8 cellular contexts compared by ENCODE assay signal in genomic region chrX:9352683-9353430, GRCh38.
DNase-seq lines count a peak whose midpoint lies in the region; ATAC-seq and TF ChIP-seq lines count a peak whose summit lies in the region.

No MANE protein-coding gene starts in this region.

- in situ Hi-C loops in gastrocnemius medialis (cut with MboI; ENCODE audit: low sequenced_read_pairs in 4 of 4), result loop anchor here in 1 of 4 donors (10.0 kb wide), 1 partner anchor 102 kb away; no protein-coding TSS in a partner anchor

- no peak for TF ChIP-seq EP300 in sigmoid colon (IDR thresholded peaks at IDR 0.05)

- H3K36me3 ChIP-seq in gastrocnemius medialis, result no peaks in the 10 kb centered on the region
- no peaks in the 10 kb centered on the region for H3K36me3 ChIP-seq in sigmoid colon

- H3K27me3 ChIP-seq in gastrocnemius medialis (no peaks in the 10 kb centered on the region), sigmoid colon (no peaks in the 10 kb centered on the region)

- TF ChIP-seq POLR2A in gastrocnemius medialis (IDR thresholded peaks at IDR 0.05) (no peak), sigmoid colon (IDR thresholded peaks at IDR 0.05) (no peak)

- peaks cover 0 to 6% of the 10 kb centered on the region in 2 donors for H3K4me1 ChIP-seq in gastrocnemius medialis
- peaks cover 0 to 6% (median 0%) of the 10 kb centered on the region in 4 donors for H3K4me1 ChIP-seq in sigmoid colon

- ATAC-seq in GM18870 (IDR thresholded peaks at IDR 0.05; ENCODE audit: unreplicated experiment), result peak; percentile 82
- ATAC-seq in HG03025 (IDR thresholded peaks at IDR 0.05; ENCODE audit: low FRiP score, unreplicated experiment), result peak; percentile 76
- peak in 1 of 2 donors; percentile 46 for ATAC-seq in gastrocnemius medialis

- peak; percentile 30 for DNase-seq in AG20443 (ENCODE audit: low spot score)
- DNase-seq in RPMI8226, result peak; percentile 88
- peak; percentile 70 to 84 for DNase-seq in cardiac fibroblast (ENCODE audit: low read depth in 2 of 2)
- peak; percentile 4 to 20 for DNase-seq in gastrocnemius medialis
- DNase-seq in sigmoid colon, result no peak
- DNase-seq in NCI-H1436 treated with DMSO at 0.1 percent for 48 hours (lab: John Stamatoyannopoulos, UW), result no peak

- H3K9me3 ChIP-seq in gastrocnemius medialis (no peaks in the 10 kb centered on the region), sigmoid colon (no peaks in the 10 kb centered on the region)

- intact Hi-C loops in gastrocnemius medialis (cut with DNase I; ENCODE audit: low total_unique reads), result no loop called here
- intact Hi-C loops in sigmoid colon (cut with DNase I), result no loop called here

- TF ChIP-seq CTCF in cardiac fibroblast (IDR thresholded peaks at IDR 0.05; ENCODE audit: low read depth, low read length) (no peak), gastrocnemius medialis (IDR thresholded peaks at IDR 0.05 in 4 of 5, conservative IDR thresholded peaks at IDR 0.05 in 1 of 5) (no peak), sigmoid colon (IDR thresholded peaks at IDR 0.05) (no peak)

- H3K4me3 ChIP-seq in cardiac fibroblast (replicated peaks in 1 of 2; ENCODE audit: low read depth in 2 of 2, low read length in 2 of 2) (no peak overlapping the region), gastrocnemius medialis (no peak overlapping the region), sigmoid colon (no peak overlapping the region)

- H3K27ac ChIP-seq in gastrocnemius medialis (no peak overlapping the region), sigmoid colon (no peak overlapping the region)

- 48 to 63% methylated on average over 16 of the region's 16 CpGs for WGBS in sigmoid colon, 2 donors

Comparison
In these comparisons a context has a peak if more than half of its experiments do, and no peak if none do; other contexts are left out.
1. DNase-seq: peak in AG20443 (single experiment), RPMI8226 (single experiment), cardiac fibroblast (2 of 2) and gastrocnemius medialis (2 of 2); none in sigmoid colon (single experiment) and NCI-H1436 treated with DMSO at 0.1 percent for 48 hours (single experiment).